Comparison of ENCODE assay signal across 8 cellular contexts in genomic region chr13:114132419-114133121, GRCh38.
DNase-seq lines count a peak whose midpoint lies in the region; ATAC-seq and TF ChIP-seq lines count a peak whose summit lies in the region.

RASA3 (minus strand) TSS chr13:114132623; CDS start chr13:114132489, 134 bp downstream.

- peak within 1 kb of the TSS; percentile 98 for H3K4me3 ChIP-seq in WI38 (ENCODE audit: low read depth, low read length)
- peak within 1 kb of the TSS; percentile 88 for H3K4me3 ChIP-seq in choroid plexus epithelial cell (ENCODE audit: low read depth, low read length)
- peak within 1 kb of the TSS; percentile 57 to 96 (median 77) for H3K4me3 ChIP-seq in skin epidermis

- no peak for TF ChIP-seq CTCF in WI38 (IDR thresholded peaks at IDR 0.05; ENCODE audit: low read depth, low read length)
- TF ChIP-seq CTCF in choroid plexus epithelial cell (conservative IDR thresholded peaks at IDR 0.05; ENCODE audit: low read depth, low read length) = no peak

- ATAC-seq in HG02623 (IDR thresholded peaks at IDR 0.05; ENCODE audit: unreplicated experiment) = peak; percentile 63

- DNase-seq in NCI-H510A treated with DMSO at 0.1 percent for 48 hours (lab: John Stamatoyannopoulos, UW) (peak; percentile 52), NCI-H510A (lab: John Stamatoyannopoulos, UW) (no peak), NCI-H1092 (lab: John Stamatoyannopoulos, UW) (peak; percentile 80), choroid plexus epithelial cell (ENCODE audit: low read depth) (peak; percentile 87), islet precursor cell (peak; percentile 91)

- peak within 1 kb of the TSS; percentile 26 to 98 (median 88) for H3K27ac ChIP-seq in skin epidermis
